9 cellular contexts compared by ENCODE assay signal in the genomic region with DNA sequence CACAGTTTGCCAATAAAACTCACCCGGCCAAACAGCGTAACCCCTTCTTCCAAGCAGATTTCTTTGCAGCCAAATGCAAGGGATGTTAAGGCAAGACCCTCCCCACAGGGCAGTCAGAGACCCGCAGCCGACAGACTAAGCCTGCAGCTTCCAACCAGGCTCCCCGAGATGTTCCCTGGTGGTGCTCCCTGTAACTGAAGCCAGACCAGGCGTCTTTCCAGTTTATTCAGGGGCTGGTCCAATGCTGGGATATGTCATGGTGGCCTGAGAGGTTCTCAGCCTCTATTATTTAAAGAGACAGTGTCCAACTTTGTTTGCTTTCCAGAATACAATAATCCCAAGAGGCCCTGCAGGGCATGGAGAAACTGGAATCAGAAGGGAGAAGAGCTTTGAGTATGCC. TPM values are rescaled to one million over a fixed set of nuclear protein-coding genes. Genes with fewer than 3 reads are reported as not detected.
DNase-seq lines count a peak whose midpoint lies in the region; ATAC-seq lines count a peak whose summit lies in the region.
"Had no signal": no experiment of that assay in that cellular context is flagged by ENCODE, and none has a peak within 500 bp of the region (broad histone marks: within the 10 kb centered on the region; RNA-seq: fewer than 3 reads in every experiment).

Gene PMP22, minus strand, starts transcription at position 196 of the 400 bp plus-strand sequence. CDS start 4,599 bp downstream, outside the sequence.

- peak within 1 kb of the TSS; percentile 20 for H3K4me3 ChIP-seq in urinary bladder (ENCODE audit: low read depth, low read length)

- 60 to 61% (median 60%) methylated on average over 6 of the region's 6 CpGs for WGBS in adipose tissue, 3 donors
- WGBS in urinary bladder: 33% methylated on average over 6 of the region's 6 CpGs

- no peaks in the 10 kb centered on the region for H3K36me3 ChIP-seq in urinary bladder (ENCODE audit: insufficient read depth)

- no peak within 1 kb of the TSS for H3K27ac ChIP-seq in adipose tissue (ENCODE audit: low read depth, low read length)
- peak within 1 kb of the TSS; percentile 3 for H3K27ac ChIP-seq in urinary bladder (ENCODE audit: low read depth)

- no peak for ATAC-seq in HG02610 (IDR thresholded peaks at IDR 0.05; ENCODE audit: unreplicated experiment)
- no peak for ATAC-seq in HG02678 (IDR thresholded peaks at IDR 0.05; ENCODE audit: unreplicated experiment)
- no peak for ATAC-seq in HG02852 (IDR thresholded peaks at IDR 0.05; ENCODE audit: unreplicated experiment)

- H3K4me1 ChIP-seq in urinary bladder (ENCODE audit: insufficient read depth): no peaks in the 10 kb centered on the region

- DNase-seq in globus pallidus (ENCODE audit: low spot score) (peak; percentile 62), occipital lobe (lab: John Stamatoyannopoulos, UW) (no peak)
- DNase-seq: NCI-H524 had no signal

RNA-seq across cellular contexts. Expression of gene PMP22, which starts in this region (rescaled TPM):
- polyA plus RNA-seq in adipose tissue (100 to 1,000 TPM in 2 of 3 donors, 10 to 100 TPM in 1; 23.7 to 184 (median 182) TPM), urinary bladder (314 TPM)
- total RNA-seq in occipital lobe (12.0 TPM), urinary bladder (191 TPM)
- polyA plus RNA-seq: IgD-negative memory B cell had no signal

Comparison
In these comparisons a context has a peak if more than half of its experiments do, and no peak if none do; other contexts are left out.
1. RNA of gene PMP22 (total RNA-seq): 191 TPM in urinary bladder (single experiment); 12.0 TPM in occipital lobe (single experiment); every median in the first group is over 10 times any median in the second.